In the genomic region with DNA sequence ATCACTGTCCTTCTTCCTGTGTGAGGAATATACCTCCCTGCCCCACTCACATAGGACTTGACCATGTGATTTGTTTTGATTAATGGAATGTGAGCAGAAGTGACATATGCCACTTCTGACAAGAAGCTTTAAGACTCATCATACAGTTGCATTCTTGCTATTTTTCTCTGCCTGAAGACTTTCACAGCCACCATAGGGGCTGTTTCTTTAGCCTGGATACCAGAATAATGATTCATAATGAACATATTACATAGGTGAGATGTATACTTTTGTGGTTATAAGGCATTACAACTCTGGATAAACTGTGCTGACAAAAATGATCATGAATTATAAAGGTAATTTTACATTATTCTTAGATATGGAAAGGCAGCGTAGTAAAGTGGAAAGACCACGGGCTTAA, we compare ENCODE assay signal across 25 cellular contexts.
DNase-seq lines count a peak whose midpoint lies in the region; ATAC-seq, FAIRE-seq and TF ChIP-seq lines count a peak whose summit lies in the region.
"Had no signal": no experiment of that assay in that cellular context is flagged by ENCODE, and none has a peak within 500 bp of the region (broad histone marks: within the 10 kb centered on the region; RNA-seq: fewer than 3 reads in every experiment).

No MANE protein-coding gene starts in this region.

- no peaks in the 10 kb centered on the region for H3K9me3 Mint-ChIP-seq in nephron
- H3K9me3 Mint-ChIP-seq: HFFc6 had no signal

- no peak overlapping the region for H3K4me3 Mint-ChIP-seq in nephron
- H3K4me3 Mint-ChIP-seq: CD4-positive, alpha-beta memory T cell; HFFc6 had no signal

- H3K9me3 ChIP-seq in PC-3 (ENCODE audit: low read length) = no peaks in the 10 kb centered on the region
- H3K9me3 ChIP-seq: A549, HAP-1 had no signal

- H3K9ac ChIP-seq in PC-3 (ENCODE audit: low read length) = no peak overlapping the region

- POLR2A ChIA-PET in PC-3 (lab: Charles Lee; ENCODE audit: unreplicated experiment) = no interaction called here

- H3K4me3 ChIP-seq in PC-3 (ENCODE audit: low read length) (no peak overlapping the region), bronchial epithelial cell (ENCODE audit: low read depth, low read length) (no peak overlapping the region)
- H3K4me3 ChIP-seq: A549, HAP-1 had no signal

- H3K4me1 Mint-ChIP-seq in nephron = peaks cover 19% of the 10 kb centered on the region
- H3K4me1 Mint-ChIP-seq: CD4-positive, alpha-beta memory T cell had no signal

- no peaks in the 10 kb centered on the region for H3K36me3 ChIP-seq in PC-3 (ENCODE audit: low read depth, low read length)
- H3K36me3 ChIP-seq in bronchial epithelial cell (ENCODE audit: control insufficient read depth, insufficient read depth, low read length) = no peaks in the 10 kb centered on the region
- H3K36me3 ChIP-seq: HAP-1 had no signal

- TF ChIP-seq CTCF in PC-3 (conservative IDR thresholded peaks at IDR 0.05; ENCODE audit: low read depth, low read length) = no peak
- no peak for TF ChIP-seq CTCF in bronchial epithelial cell (IDR thresholded peaks at IDR 0.05; ENCODE audit: insufficient read depth, low read length, severe bottlenecking)
- TF ChIP-seq CTCF in foreskin keratinocyte (conservative IDR thresholded peaks at IDR 0.05) = no peak
- no peak for TF ChIP-seq CTCF in nephron (IDR thresholded peaks at IDR 0.05; ENCODE audit: unreplicated experiment in 3 of 3)

- H3K27me3 ChIP-seq in PC-3 (ENCODE audit: low read length) = no peaks in the 10 kb centered on the region
- H3K27me3 ChIP-seq in bronchial epithelial cell (ENCODE audit: control insufficient read depth, insufficient read depth, low read length) = no peaks in the 10 kb centered on the region
- H3K27me3 ChIP-seq in foreskin keratinocyte = no peaks in the 10 kb centered on the region

- H3K4me2 ChIP-seq in PC-3 (ENCODE audit: low read length) = peak overlapping the region; percentile 10; the same call in 1 of the 2 replicates
- H3K4me2 ChIP-seq: A549 had no signal

- no peaks in the 10 kb centered on the region for H4K20me1 ChIP-seq in PC-3 (ENCODE audit: low read length)

- BruUV-seq in PC-3 (replicated peaks; lab: Mats Ljungman, UMichigan) = no TSS peak

- intact Hi-C loops in PC-3 (cut with micrococcal nuclease) = no loop called here

- peak overlapping the region in 2 of 3 experiments; percentile 26 to 45 for H3K27ac Mint-ChIP-seq in nephron
- H3K27ac Mint-ChIP-seq: CD4-positive, alpha-beta memory T cell; HFFc6 had no signal

- peaks cover 6% of the 10 kb centered on the region; the same call in 1 of the 2 replicates for H3K4me1 ChIP-seq in PC-3 (ENCODE audit: insufficient read depth, low read length)
- H3K4me1 ChIP-seq in foreskin keratinocyte = peaks cover 10% of the 10 kb centered on the region
- H3K4me1 ChIP-seq: A549 had no signal

- H3K27ac ChIP-seq in PC-3 (ENCODE audit: low read length) = no peak overlapping the region
- H3K27ac ChIP-seq in foreskin keratinocyte = no peak overlapping the region
- H3K27ac ChIP-seq: A549 had no signal

- no peaks in the 10 kb centered on the region for H3K27me3 Mint-ChIP-seq in nephron (ENCODE audit: low read depth)
- H3K27me3 Mint-ChIP-seq: CD4-positive, alpha-beta memory T cell had no signal

- no peaks in the 10 kb centered on the region for H3K79me2 ChIP-seq in PC-3 (ENCODE audit: low read length)

- H2AFZ ChIP-seq in PC-3 (ENCODE audit: low read length) = no peak overlapping the region

- DNase-seq in PC-3 (peak; percentile 61), bronchial epithelial cell (ENCODE audit: low read depth) (peak; percentile 68), foreskin keratinocyte (peak; percentile 36 to 62), NCI-H748 (lab: John Stamatoyannopoulos, UW; ENCODE audit: unreplicated experiment) (no peak), Ammon's horn (ENCODE audit: low spot score) (no peak)
- DNase-seq in effector CD8-positive, alpha-beta T cell (lab: John Stamatoyannopoulos, UW) = no peak
- DNase-seq: 8988T; ACHN; AML-193; C1 segment of cervical spinal cord; Calu3; CD4-positive, alpha-beta memory T cell; COR-L47; DMS53; DMS79 treated with DMSO at 0.1 percent for 48 hours; GF-D8; GOT3; HFFc6 had no signal

- no peak for FAIRE-seq in bronchial epithelial cell (lab: Jason Lieb, UNC)
- FAIRE-seq: A549, GM12891, GM18507, H54 had no signal

- ATAC-seq in PC-3 (peak; percentile 67), foreskin keratinocyte (peak; percentile 92), GM21390 (IDR thresholded peaks at IDR 0.05; ENCODE audit: unreplicated experiment) (no peak)
- ATAC-seq: A549 had no signal

- no peaks in the 10 kb centered on the region for H3F3A ChIP-seq in PC-3 (ENCODE audit: low read length, unreplicated experiment)

- H3K9me2 ChIP-seq in PC-3 (replicated peaks; ENCODE audit: low read length) = no peaks in the 10 kb centered on the region

- H3K36me3 Mint-ChIP-seq in nephron (ENCODE audit: low read depth) = no peaks in the 10 kb centered on the region
- H3K36me3 Mint-ChIP-seq: CD4-positive, alpha-beta memory T cell had no signal

- CTCF ChIA-PET in PC-3 (lab: Charles Lee) = no interaction called here

Comparison
In these comparisons a context has a peak if more than half of its experiments do, and no peak if none do; other contexts are left out.
1. DNase-seq: peak in PC-3 (single experiment), bronchial epithelial cell (single experiment) and foreskin keratinocyte (2 of 2); none in NCI-H748 (single experiment), Ammon's horn (single experiment) and effector CD8-positive, alpha-beta T cell (single experiment).